ENCODE assay signal across 1 cellular context in the genomic region with DNA sequence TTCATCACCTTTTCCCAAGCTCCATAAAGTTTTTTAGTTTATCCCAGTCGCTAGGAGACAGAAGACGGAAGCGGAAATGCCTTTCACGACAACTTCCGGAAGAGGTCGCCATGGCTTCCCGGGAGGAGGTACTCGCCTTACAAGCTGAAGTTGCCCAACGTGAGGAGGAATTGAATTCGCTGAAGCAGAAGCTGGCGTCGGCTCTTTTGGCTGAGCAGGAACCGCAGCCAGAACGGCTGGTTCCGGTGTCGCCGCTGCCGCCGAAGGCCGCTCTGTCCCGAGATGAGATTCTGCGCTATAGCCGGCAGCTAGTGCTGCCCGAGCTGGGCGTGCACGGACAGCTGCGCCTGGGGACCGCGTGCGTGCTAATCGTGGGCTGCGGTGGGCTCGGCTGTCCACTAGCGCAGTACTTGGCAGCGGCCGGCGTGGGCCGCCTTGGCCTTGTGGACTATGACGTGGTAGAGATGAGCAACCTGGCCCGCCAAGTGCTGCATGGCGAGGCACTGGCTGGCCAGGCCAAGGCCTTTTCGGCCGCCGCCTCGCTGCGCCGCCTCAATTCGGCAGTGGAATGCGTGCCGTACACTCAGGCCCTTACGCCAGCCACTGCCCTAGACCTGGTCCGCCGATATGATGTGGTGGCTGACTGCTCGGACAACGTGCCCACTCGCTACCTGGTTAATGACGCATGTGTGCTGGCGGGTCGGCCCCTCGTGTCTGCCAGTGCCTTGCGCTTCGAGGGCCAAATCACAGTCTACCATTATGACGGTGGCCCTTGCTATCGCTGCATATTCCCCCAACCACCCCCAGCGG.
TF ChIP-seq lines count a peak whose summit lies in the region.

A gene with protein sequence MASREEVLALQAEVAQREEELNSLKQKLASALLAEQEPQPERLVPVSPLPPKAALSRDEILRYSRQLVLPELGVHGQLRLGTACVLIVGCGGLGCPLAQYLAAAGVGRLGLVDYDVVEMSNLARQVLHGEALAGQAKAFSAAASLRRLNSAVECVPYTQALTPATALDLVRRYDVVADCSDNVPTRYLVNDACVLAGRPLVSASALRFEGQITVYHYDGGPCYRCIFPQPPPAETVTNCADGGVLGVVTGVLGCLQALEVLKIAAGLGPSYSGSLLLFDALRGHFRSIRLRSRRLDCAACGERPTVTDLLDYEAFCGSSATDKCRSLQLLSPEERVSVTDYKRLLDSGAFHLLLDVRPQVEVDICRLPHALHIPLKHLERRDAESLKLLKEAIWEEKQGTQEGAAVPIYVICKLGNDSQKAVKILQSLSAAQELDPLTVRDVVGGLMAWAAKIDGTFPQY (plus strand): TSS at position 86 of the 810 bp plus-strand sequence. CDS start 25 bp downstream, at position 111.

TF ChIP-seq in HepG2, 621 proteins besides CTCF, POLR2A, EP300 and RAD21 (continued from another document and continues in another):
- TF ChIP-seq POLR2G (IDR thresholded peaks at IDR 0.05; ENCODE audit: low read depth, low read length): peak; percentile 91
- TF ChIP-seq ZNF33B (CRISPR knock-in tag; IDR thresholded peaks at IDR 0.05): no peak; the same call in 1 of the 2 replicates
- no peak for TF ChIP-seq ZMYM2 (CRISPR knock-in tag; IDR thresholded peaks at IDR 0.05)
- TF ChIP-seq, protein P1, sequence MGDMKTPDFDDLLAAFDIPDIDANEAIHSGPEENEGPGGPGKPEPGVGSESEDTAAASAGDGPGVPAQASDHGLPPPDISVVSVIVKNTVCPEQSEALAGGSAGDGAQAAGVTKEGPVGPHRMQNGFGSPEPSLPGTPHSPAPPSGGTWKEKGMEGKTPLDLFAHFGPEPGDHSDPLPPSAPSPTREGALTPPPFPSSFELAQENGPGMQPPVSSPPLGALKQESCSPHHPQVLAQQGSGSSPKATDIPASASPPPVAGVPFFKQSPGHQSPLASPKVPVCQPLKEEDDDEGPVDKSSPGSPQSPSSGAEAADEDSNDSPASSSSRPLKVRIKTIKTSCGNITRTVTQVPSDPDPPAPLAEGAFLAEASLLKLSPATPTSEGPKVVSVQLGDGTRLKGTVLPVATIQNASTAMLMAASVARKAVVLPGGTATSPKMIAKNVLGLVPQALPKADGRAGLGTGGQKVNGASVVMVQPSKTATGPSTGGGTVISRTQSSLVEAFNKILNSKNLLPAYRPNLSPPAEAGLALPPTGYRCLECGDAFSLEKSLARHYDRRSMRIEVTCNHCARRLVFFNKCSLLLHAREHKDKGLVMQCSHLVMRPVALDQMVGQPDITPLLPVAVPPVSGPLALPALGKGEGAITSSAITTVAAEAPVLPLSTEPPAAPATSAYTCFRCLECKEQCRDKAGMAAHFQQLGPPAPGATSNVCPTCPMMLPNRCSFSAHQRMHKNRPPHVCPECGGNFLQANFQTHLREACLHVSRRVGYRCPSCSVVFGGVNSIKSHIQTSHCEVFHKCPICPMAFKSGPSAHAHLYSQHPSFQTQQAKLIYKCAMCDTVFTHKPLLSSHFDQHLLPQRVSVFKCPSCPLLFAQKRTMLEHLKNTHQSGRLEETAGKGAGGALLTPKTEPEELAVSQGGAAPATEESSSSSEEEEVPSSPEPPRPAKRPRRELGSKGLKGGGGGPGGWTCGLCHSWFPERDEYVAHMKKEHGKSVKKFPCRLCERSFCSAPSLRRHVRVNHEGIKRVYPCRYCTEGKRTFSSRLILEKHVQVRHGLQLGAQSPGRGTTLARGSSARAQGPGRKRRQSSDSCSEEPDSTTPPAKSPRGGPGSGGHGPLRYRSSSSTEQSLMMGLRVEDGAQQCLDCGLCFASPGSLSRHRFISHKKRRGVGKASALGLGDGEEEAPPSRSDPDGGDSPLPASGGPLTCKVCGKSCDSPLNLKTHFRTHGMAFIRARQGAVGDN (CRISPR knock-in tag; IDR thresholded peaks at IDR 0.05): peak; percentile 87
- TF ChIP-seq, protein P2, sequence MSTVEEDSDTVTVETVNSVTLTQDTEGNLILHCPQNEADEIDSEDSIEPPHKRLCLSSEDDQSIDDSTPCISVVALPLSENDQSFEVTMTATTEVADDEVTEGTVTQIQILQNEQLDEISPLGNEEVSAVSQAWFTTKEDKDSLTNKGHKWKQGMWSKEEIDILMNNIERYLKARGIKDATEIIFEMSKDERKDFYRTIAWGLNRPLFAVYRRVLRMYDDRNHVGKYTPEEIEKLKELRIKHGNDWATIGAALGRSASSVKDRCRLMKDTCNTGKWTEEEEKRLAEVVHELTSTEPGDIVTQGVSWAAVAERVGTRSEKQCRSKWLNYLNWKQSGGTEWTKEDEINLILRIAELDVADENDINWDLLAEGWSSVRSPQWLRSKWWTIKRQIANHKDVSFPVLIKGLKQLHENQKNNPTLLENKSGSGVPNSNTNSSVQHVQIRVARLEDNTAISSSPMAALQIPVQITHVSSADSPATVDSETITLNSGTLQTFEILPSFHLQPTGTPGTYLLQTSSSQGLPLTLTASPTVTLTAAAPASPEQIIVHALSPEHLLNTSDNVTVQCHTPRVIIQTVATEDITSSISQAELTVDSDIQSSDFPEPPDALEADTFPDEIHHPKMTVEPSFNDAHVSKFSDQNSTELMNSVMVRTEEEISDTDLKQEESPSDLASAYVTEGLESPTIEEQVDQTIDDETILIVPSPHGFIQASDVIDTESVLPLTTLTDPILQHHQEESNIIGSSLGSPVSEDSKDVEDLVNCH (CRISPR knock-in tag; IDR thresholded peaks at IDR 0.05): no peak
- TF ChIP-seq, protein P3, sequence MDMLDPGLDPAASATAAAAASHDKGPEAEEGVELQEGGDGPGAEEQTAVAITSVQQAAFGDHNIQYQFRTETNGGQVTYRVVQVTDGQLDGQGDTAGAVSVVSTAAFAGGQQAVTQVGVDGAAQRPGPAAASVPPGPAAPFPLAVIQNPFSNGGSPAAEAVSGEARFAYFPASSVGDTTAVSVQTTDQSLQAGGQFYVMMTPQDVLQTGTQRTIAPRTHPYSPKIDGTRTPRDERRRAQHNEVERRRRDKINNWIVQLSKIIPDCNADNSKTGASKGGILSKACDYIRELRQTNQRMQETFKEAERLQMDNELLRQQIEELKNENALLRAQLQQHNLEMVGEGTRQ (IDR thresholded peaks at IDR 0.05; ENCODE audit: low read depth, low read length): no peak
- TF ChIP-seq, protein P3 (CRISPR knock-in tag; IDR thresholded peaks at IDR 0.05; ENCODE audit: borderline replicate concordance): no peak
- TF ChIP-seq ZFX (CRISPR knock-in tag; IDR thresholded peaks at IDR 0.05; ENCODE audit: low read depth): peak; percentile 88
- peak; percentile 76; the same call in 1 of the 2 replicates for TF ChIP-seq MTF2 (CRISPR knock-in tag; IDR thresholded peaks at IDR 0.05; ENCODE audit: borderline replicate concordance)
- TF ChIP-seq ZNF644 (CRISPR knock-in tag; IDR thresholded peaks at IDR 0.05; ENCODE audit: low read depth): no peak
- TF ChIP-seq, protein P4, sequence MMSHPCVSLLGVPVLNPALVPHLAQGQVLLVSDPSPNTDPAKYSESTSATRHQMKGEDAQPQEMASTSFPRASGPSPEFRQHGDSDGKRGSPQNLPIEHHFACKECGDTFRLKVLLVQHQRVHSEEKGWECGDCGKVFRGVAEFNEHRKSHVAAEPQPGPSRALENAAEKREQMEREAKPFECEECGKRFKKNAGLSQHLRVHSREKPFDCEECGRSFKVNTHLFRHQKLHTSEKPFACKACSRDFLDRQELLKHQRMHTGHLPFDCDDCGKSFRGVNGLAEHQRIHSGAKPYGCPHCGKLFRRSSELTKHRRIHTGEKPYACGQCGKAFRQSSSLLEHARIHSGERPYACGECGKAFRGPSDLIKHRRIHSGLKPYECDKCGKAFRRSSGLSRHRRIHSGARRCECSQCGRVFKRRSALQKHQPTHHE (CRISPR knock-in tag; IDR thresholded peaks at IDR 0.05; ENCODE audit: borderline replicate concordance): peak; percentile 87
- TF ChIP-seq DPF2 (CRISPR knock-in tag; IDR thresholded peaks at IDR 0.05; ENCODE audit: borderline replicate concordance, low read depth): no peak
- TF ChIP-seq, protein P5, sequence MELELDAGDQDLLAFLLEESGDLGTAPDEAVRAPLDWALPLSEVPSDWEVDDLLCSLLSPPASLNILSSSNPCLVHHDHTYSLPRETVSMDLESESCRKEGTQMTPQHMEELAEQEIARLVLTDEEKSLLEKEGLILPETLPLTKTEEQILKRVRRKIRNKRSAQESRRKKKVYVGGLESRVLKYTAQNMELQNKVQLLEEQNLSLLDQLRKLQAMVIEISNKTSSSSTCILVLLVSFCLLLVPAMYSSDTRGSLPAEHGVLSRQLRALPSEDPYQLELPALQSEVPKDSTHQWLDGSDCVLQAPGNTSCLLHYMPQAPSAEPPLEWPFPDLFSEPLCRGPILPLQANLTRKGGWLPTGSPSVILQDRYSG (CRISPR knock-in tag; IDR thresholded peaks at IDR 0.05): peak; percentile 72; the same call in 1 of the 2 replicates
- TF ChIP-seq, protein P6, sequence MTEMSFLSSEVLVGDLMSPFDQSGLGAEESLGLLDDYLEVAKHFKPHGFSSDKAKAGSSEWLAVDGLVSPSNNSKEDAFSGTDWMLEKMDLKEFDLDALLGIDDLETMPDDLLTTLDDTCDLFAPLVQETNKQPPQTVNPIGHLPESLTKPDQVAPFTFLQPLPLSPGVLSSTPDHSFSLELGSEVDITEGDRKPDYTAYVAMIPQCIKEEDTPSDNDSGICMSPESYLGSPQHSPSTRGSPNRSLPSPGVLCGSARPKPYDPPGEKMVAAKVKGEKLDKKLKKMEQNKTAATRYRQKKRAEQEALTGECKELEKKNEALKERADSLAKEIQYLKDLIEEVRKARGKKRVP (CRISPR knock-in tag; IDR thresholded peaks at IDR 0.05): peak in 1 of 2 experiments; percentile 50; a peak in 2 of 4 replicates
- TF ChIP-seq, protein P7, sequence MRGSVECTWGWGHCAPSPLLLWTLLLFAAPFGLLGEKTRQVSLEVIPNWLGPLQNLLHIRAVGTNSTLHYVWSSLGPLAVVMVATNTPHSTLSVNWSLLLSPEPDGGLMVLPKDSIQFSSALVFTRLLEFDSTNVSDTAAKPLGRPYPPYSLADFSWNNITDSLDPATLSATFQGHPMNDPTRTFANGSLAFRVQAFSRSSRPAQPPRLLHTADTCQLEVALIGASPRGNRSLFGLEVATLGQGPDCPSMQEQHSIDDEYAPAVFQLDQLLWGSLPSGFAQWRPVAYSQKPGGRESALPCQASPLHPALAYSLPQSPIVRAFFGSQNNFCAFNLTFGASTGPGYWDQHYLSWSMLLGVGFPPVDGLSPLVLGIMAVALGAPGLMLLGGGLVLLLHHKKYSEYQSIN (CRISPR knock-in tag; IDR thresholded peaks at IDR 0.05; ENCODE audit: borderline replicate concordance): no peak
- peak; percentile 77; the same call in 1 of the 2 replicates for TF ChIP-seq EED (CRISPR knock-in tag; IDR thresholded peaks at IDR 0.05)
- TF ChIP-seq, protein P8, sequence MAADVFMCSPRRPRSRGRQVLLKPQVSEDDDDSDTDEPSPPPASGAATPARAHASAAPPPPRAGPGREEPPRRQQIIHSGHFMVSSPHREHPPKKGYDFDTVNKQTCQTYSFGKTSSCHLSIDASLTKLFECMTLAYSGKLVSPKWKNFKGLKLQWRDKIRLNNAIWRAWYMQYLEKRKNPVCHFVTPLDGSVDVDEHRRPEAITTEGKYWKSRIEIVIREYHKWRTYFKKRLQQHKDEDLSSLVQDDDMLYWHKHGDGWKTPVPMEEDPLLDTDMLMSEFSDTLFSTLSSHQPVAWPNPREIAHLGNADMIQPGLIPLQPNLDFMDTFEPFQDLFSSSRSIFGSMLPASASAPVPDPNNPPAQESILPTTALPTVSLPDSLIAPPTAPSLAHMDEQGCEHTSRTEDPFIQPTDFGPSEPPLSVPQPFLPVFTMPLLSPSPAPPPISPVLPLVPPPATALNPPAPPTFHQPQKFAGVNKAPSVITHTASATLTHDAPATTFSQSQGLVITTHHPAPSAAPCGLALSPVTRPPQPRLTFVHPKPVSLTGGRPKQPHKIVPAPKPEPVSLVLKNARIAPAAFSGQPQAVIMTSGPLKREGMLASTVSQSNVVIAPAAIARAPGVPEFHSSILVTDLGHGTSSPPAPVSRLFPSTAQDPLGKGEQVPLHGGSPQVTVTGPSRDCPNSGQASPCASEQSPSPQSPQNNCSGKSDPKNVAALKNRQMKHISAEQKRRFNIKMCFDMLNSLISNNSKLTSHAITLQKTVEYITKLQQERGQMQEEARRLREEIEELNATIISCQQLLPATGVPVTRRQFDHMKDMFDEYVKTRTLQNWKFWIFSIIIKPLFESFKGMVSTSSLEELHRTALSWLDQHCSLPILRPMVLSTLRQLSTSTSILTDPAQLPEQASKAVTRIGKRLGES (CRISPR knock-in tag; IDR thresholded peaks at IDR 0.05; ENCODE audit: borderline replicate concordance): peak; percentile 82
- TF ChIP-seq NR1H2 (CRISPR knock-in tag; IDR thresholded peaks at IDR 0.05; ENCODE audit: borderline replicate concordance, low read depth): no peak
- TF ChIP-seq NFATC3 (CRISPR knock-in tag; IDR thresholded peaks at IDR 0.05): no peak
- TF ChIP-seq BRD4 (CRISPR knock-in tag; IDR thresholded peaks at IDR 0.05): peak; percentile 65
- TF ChIP-seq, protein P9, sequence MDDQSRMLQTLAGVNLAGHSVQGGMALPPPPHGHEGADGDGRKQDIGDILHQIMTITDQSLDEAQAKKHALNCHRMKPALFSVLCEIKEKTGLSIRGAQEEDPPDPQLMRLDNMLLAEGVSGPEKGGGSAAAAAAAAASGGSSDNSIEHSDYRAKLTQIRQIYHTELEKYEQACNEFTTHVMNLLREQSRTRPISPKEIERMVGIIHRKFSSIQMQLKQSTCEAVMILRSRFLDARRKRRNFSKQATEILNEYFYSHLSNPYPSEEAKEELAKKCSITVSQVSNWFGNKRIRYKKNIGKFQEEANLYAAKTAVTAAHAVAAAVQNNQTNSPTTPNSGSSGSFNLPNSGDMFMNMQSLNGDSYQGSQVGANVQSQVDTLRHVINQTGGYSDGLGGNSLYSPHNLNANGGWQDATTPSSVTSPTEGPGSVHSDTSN (CRISPR knock-in tag; IDR thresholded peaks at IDR 0.05; ENCODE audit: borderline replicate concordance): no peak; the same call in 1 of the 2 replicates
- TF ChIP-seq NR2F2 (IDR thresholded peaks at IDR 0.05; ENCODE audit: borderline replicate concordance, low read depth): no peak
- TF ChIP-seq ZNF567 (CRISPR knock-in tag; IDR thresholded peaks at IDR 0.05; ENCODE audit: borderline replicate concordance): no peak; the same call in none of the 2 replicates
- peak; percentile 94 for TF ChIP-seq CAMTA2 (CRISPR knock-in tag; IDR thresholded peaks at IDR 0.05; ENCODE audit: borderline replicate concordance)
- TF ChIP-seq KAT2B (IDR thresholded peaks at IDR 0.05; ENCODE audit: borderline replicate concordance, low read depth, low read length): no peak
- TF ChIP-seq BHLHE40 (IDR thresholded peaks at IDR 0.05; ENCODE audit: low read length): no peak
- TF ChIP-seq, protein P10, sequence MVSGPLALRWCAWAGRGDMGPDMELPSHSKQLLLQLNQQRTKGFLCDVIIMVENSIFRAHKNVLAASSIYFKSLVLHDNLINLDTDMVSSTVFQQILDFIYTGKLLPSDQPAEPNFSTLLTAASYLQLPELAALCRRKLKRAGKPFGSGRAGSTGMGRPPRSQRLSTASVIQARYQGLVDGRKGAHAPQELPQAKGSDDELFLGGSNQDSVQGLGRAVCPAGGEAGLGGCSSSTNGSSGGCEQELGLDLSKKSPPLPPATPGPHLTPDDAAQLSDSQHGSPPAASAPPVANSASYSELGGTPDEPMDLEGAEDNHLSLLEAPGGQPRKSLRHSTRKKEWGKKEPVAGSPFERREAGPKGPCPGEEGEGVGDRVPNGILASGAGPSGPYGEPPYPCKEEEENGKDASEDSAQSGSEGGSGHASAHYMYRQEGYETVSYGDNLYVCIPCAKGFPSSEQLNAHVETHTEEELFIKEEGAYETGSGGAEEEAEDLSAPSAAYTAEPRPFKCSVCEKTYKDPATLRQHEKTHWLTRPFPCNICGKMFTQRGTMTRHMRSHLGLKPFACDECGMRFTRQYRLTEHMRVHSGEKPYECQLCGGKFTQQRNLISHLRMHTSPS (CRISPR knock-in tag; IDR thresholded peaks at IDR 0.05; ENCODE audit: low read depth): peak; percentile 79
- TF ChIP-seq ZNF329 (CRISPR knock-in tag; IDR thresholded peaks at IDR 0.05; ENCODE audit: low read depth): no peak
- TF ChIP-seq ZNF781 (CRISPR knock-in tag; IDR thresholded peaks at IDR 0.05; ENCODE audit: borderline replicate concordance, not compliant biosample characterization): no peak
